Comparison of ENCODE assay signal across 19 cellular contexts in genomic region chr14:102217399-102217798, GRCh38.
A peak's percentile ranks its signal among the peaks of the same experiment; 100 is the strongest.
DNase-seq lines count a peak whose midpoint lies in the region; ATAC-seq and TF ChIP-seq lines count a peak whose summit lies in the region.
"Had no signal": no experiment of that assay in that cellular context is flagged by ENCODE, and none has a peak within 500 bp of the region (broad histone marks: within the 10 kb centered on the region; RNA-seq: fewer than 3 reads in every experiment).

No MANE protein-coding gene starts in this region.

- H3K79me2 ChIP-seq in trophoblast cell (ENCODE audit: control insufficient read depth, insufficient read depth, low read length, poor library complexity): no peaks in the 10 kb centered on the region

- H2AFZ ChIP-seq in trophoblast cell (ENCODE audit: insufficient read depth, low read length, poor library complexity): no peak overlapping the region

- no peak overlapping the region for H2AK5ac ChIP-seq in trophoblast cell (ENCODE audit: low read length)

- H3K36me3 Mint-ChIP-seq in stimulated activated naive CD8-positive, alpha-beta T cell treated with anti-CD3 and anti-CD28 coated beads, Interleukin-15, Interleukin-2, amounts not matched to agents 100 ng/mL and 50 ng/mL, for 24 hours (ENCODE audit: low read depth): no peaks in the 10 kb centered on the region
- peaks cover 11% of the 10 kb centered on the region for H3K36me3 Mint-ChIP-seq in brain

- no peak overlapping the region for H3K14ac ChIP-seq in trophoblast cell (ENCODE audit: low read length)

- no peaks in the 10 kb centered on the region for H3K27me3 Mint-ChIP-seq in stimulated activated naive CD8-positive, alpha-beta T cell treated with anti-CD3 and anti-CD28 coated beads, Interleukin-15, Interleukin-2, amounts not matched to agents 100 ng/mL and 50 ng/mL, for 24 hours
- peaks cover 3% of the 10 kb centered on the region for H3K27me3 Mint-ChIP-seq in brain

- no peak for TF ChIP-seq POLR2A in gastroesophageal sphincter (IDR thresholded peaks at IDR 0.05)

- H4K8ac ChIP-seq in trophoblast cell (ENCODE audit: low read depth, low read length): no peak overlapping the region

- no peak for DNase-seq in stimulated activated naive CD8-positive, alpha-beta T cell treated with anti-CD3 and anti-CD28 coated beads, Interleukin-15, Interleukin-2, amounts not matched to agents 100 U/mL and 50 U/mL, for 24 hours
- no peak for DNase-seq in trophoblast cell
- no peak for DNase-seq in GF-D8 (lab: John Stamatoyannopoulos, UW)
- DNase-seq in activated CD4-positive, CD25-positive, alpha-beta regulatory T cell (lab: John Stamatoyannopoulos, UW): no peak
- DNase-seq: C1 segment of cervical spinal cord, DMS79 treated with DMSO at 0.1 percent for 48 hours, HFFc6, NCI-H1417, NCI-H187 treated with DMSO at 0.1 percent for 48 hours, NCI-H2171, NCI-H526, PC-3, RPMI8226 had no signal

- H3K4me1 ChIP-seq in trophoblast cell (ENCODE audit: control insufficient read depth in 1 of 2, insufficient read depth in 2 of 2, low read length in 2 of 2) (no peaks in the 10 kb centered on the region), gastroesophageal sphincter (peaks cover 0 to 35% (median 6%) of the 10 kb centered on the region in 3 donors)

- H3K9me3 ChIP-seq in trophoblast cell (ENCODE audit: insufficient read depth, low read depth, low read length): no peaks in the 10 kb centered on the region
- H3K9me3 ChIP-seq in gastroesophageal sphincter: no peaks in the 10 kb centered on the region

- no peak for ATAC-seq in stimulated activated naive CD8-positive, alpha-beta T cell treated with anti-CD3 and anti-CD28 coated beads, Interleukin-15, Interleukin-2, amounts not matched to agents 100 U/mL and 50 U/mL, for 24 hours
- ATAC-seq in HG03139 (IDR thresholded peaks at IDR 0.05; ENCODE audit: unreplicated experiment): no peak
- no peak for ATAC-seq in gastroesophageal sphincter
- ATAC-seq: PC-3 had no signal

- H3K4me1 Mint-ChIP-seq in stimulated activated naive CD8-positive, alpha-beta T cell treated with anti-CD3 and anti-CD28 coated beads, Interleukin-15, Interleukin-2, amounts not matched to agents 100 ng/mL and 50 ng/mL, for 24 hours (ENCODE audit: low read depth): peaks cover 19% of the 10 kb centered on the region
- H3K4me1 Mint-ChIP-seq in brain: peaks cover 42% of the 10 kb centered on the region

- TF ChIP-seq CTCF in brain (conservative IDR thresholded peaks at IDR 0.05) (no peak), gastroesophageal sphincter (IDR thresholded peaks at IDR 0.05) (no peak)

- H2BK5ac ChIP-seq in trophoblast cell (ENCODE audit: low read depth, low read length, poor library complexity): no peak overlapping the region

- H3K18ac ChIP-seq in trophoblast cell (ENCODE audit: low read length): peak overlapping the region; percentile 39

- H3K4ac ChIP-seq in trophoblast cell (ENCODE audit: low read depth, low read length): no peak overlapping the region

- H3K27ac Mint-ChIP-seq in stimulated activated naive CD8-positive, alpha-beta T cell treated with anti-CD3 and anti-CD28 coated beads, Interleukin-15, Interleukin-2, amounts not matched to agents 100 ng/mL and 50 ng/mL, for 24 hours: peak overlapping the region; percentile 61
- H3K27ac Mint-ChIP-seq in brain: peak overlapping the region; percentile 46 to 88 (median 75)
- H3K27ac Mint-ChIP-seq: HFFc6 had no signal

- H2BK120ac ChIP-seq in trophoblast cell (ENCODE audit: insufficient read depth, low read length, poor library complexity): no peak overlapping the region

- H3K27me3 ChIP-seq in trophoblast cell (ENCODE audit: insufficient read depth, low read length) (no peaks in the 10 kb centered on the region), gastroesophageal sphincter (no peaks in the 10 kb centered on the region)

- H3K27ac ChIP-seq in trophoblast cell (ENCODE audit: low read depth, low read length): no peak overlapping the region
- no peak overlapping the region for H3K27ac ChIP-seq in gastroesophageal sphincter
- H3K27ac ChIP-seq: HL-60, KMS-11 had no signal

- no peak overlapping the region for H2BK12ac ChIP-seq in trophoblast cell (ENCODE audit: low read length)

- WGBS in trophoblast cell (ENCODE audit: extremely low coverage, insufficient coverage, insufficient read length): no CpG with 5 or more reads among the region's 10 CpGs
- 86% methylated on average over 8 of the region's 10 CpGs; no CpG with 5 or more reads in 1 of the 2 donors for WGBS in gastroesophageal sphincter (ENCODE audit: low coverage in 1 of 2), 2 donors

- H4K12ac ChIP-seq in trophoblast cell (ENCODE audit: low read depth, low read length): no peak overlapping the region

- no peaks in the 10 kb centered on the region for H3K9me3 Mint-ChIP-seq in stimulated activated naive CD8-positive, alpha-beta T cell treated with anti-CD3 and anti-CD28 coated beads, Interleukin-15, Interleukin-2, amounts not matched to agents 100 ng/mL and 50 ng/mL, for 24 hours
- H3K9me3 Mint-ChIP-seq in brain: no peaks in the 10 kb centered on the region
- H3K9me3 Mint-ChIP-seq: HFFc6 had no signal

- TF ChIP-seq EP300 in gastroesophageal sphincter (IDR thresholded peaks at IDR 0.05): no peak

- no peak overlapping the region for H4K91ac ChIP-seq in trophoblast cell (ENCODE audit: low read depth, low read length)

- H3K4me2 ChIP-seq in trophoblast cell (ENCODE audit: low read length): no peak overlapping the region
- H3K4me2 ChIP-seq: KMS-11 had no signal

- H3K79me1 ChIP-seq in trophoblast cell (ENCODE audit: low read length): no peaks in the 10 kb centered on the region

- H3K4me3 Mint-ChIP-seq in stimulated activated naive CD8-positive, alpha-beta T cell treated with anti-CD3 and anti-CD28 coated beads, Interleukin-15, Interleukin-2, amounts not matched to agents 100 ng/mL and 50 ng/mL, for 24 hours: no peak overlapping the region
- H3K4me3 Mint-ChIP-seq in brain: no peak overlapping the region
- H3K4me3 Mint-ChIP-seq: HFFc6 had no signal

- H3K23ac ChIP-seq in trophoblast cell (ENCODE audit: low read length): no peak overlapping the region

- H3K4me3 ChIP-seq in trophoblast cell (ENCODE audit: low read depth, low read length) (no peak overlapping the region), gastroesophageal sphincter (no peak overlapping the region)

- H3K36me3 ChIP-seq in trophoblast cell (ENCODE audit: control insufficient read depth in 1 of 2, insufficient read depth in 2 of 2, low read length in 2 of 2) (peaks cover 19 to 25% of the 10 kb centered on the region in 2 experiments), gastroesophageal sphincter (peaks cover 0 to 54% of the 10 kb centered on the region in 2 donors)

- no peak overlapping the region for H3K9ac ChIP-seq in trophoblast cell (ENCODE audit: low read length)
- H3K9ac ChIP-seq: KMS-11 had no signal
